ENCODE assay signal across 8 cellular contexts in genomic region chr12:100199347-100200136, GRCh38. TPM values are rescaled to one million over a fixed set of nuclear protein-coding genes. Genes with fewer than 3 reads are reported as not detected.
DNase-seq lines count a peak whose midpoint lies in the region; ATAC-seq and TF ChIP-seq lines count a peak whose summit lies in the region.

No MANE protein-coding gene starts in this region.

- H3K9me3 ChIP-seq in OCI-LY3 (ENCODE audit: insufficient read depth, low read length) (no peaks in the 10 kb centered on the region), thymus (ENCODE audit: control insufficient read depth) (peaks cover 1% of the 10 kb centered on the region)

- H3K79me2 ChIP-seq in OCI-LY3 (ENCODE audit: low read length), result peaks cover 25% of the 10 kb centered on the region

- peak overlapping the region; percentile 88 for H3K4me3 ChIP-seq in OCI-LY3 (ENCODE audit: low read length)
- peak overlapping the region; percentile 90 for H3K4me3 ChIP-seq in fibroblast of villous mesenchyme (ENCODE audit: low read depth, low read length)
- peak overlapping the region; percentile 59 for H3K4me3 ChIP-seq in thymus (ENCODE audit: low read length)

- under 1% methylated on average over 78 of the region's 78 CpGs for WGBS in thymus

- H4K20me1 ChIP-seq in OCI-LY3 (ENCODE audit: insufficient read depth, low read length), result no peaks in the 10 kb centered on the region

- DNase-seq in COLO668 (lab: John Stamatoyannopoulos, UW; ENCODE audit: unreplicated experiment) (peak; percentile 90), fibroblast of villous mesenchyme (ENCODE audit: low read depth) (no peak), occipital lobe (lab: John Stamatoyannopoulos, UW) (peak; percentile 21)
- peak; percentile 82 to 87 for DNase-seq in activated T-cell treated with anti-CD3 and anti-CD28 coated beads, Interleukin-2, amount 50 U/mL, for 48 hours

- peak; percentile 76 for ATAC-seq in GM19455 (IDR thresholded peaks at IDR 0.05; ENCODE audit: unreplicated experiment)
- ATAC-seq in HG03565 (IDR thresholded peaks at IDR 0.05; ENCODE audit: unreplicated experiment), result peak; percentile 46

- no peak for TF ChIP-seq CTCF in OCI-LY3 (IDR thresholded peaks at IDR 0.05; ENCODE audit: low read depth, low read length)
- TF ChIP-seq CTCF in fibroblast of villous mesenchyme (IDR thresholded peaks at IDR 0.05; ENCODE audit: insufficient read depth, low read depth, low read length), result no peak

- peaks cover 3% of the 10 kb centered on the region for H3K36me3 ChIP-seq in OCI-LY3 (replicated peaks; ENCODE audit: low read depth, low read length)
- peaks cover 6% of the 10 kb centered on the region for H3K36me3 ChIP-seq in thymus (ENCODE audit: control insufficient read depth, insufficient read depth)

- peak overlapping the region; percentile 73 for H3K9ac ChIP-seq in OCI-LY3 (ENCODE audit: low read length)

- H3K4me2 ChIP-seq in OCI-LY3 (ENCODE audit: low read length), result peak overlapping the region; percentile 91

- peaks cover 3% of the 10 kb centered on the region; the same call in 1 of the 2 replicates for H3K4me1 ChIP-seq in OCI-LY3 (ENCODE audit: low read length)
- peaks cover 10% of the 10 kb centered on the region for H3K4me1 ChIP-seq in thymus (ENCODE audit: control insufficient read depth, insufficient read depth, low read length)

- H3K27me3 ChIP-seq in OCI-LY3 (ENCODE audit: low read depth, low read length) (no peaks in the 10 kb centered on the region), thymus (ENCODE audit: control insufficient read depth, insufficient read depth) (no peaks in the 10 kb centered on the region)

- peak overlapping the region; percentile 68; the same call in 1 of the 2 replicates for H2AFZ ChIP-seq in OCI-LY3 (ENCODE audit: low read depth, low read length)

- H3K27ac ChIP-seq in OCI-LY3 (ENCODE audit: low read length) (peak overlapping the region; percentile 57), thymus (ENCODE audit: low read depth) (peak overlapping the region; percentile 72)

RNA-seq across cellular contexts. Expression of gene ACTR6, which starts 1.1 kb away (rescaled TPM):
- total RNA-seq in fibroblast of villous mesenchyme (13.9 and 21.2 TPM in 2 replicates), occipital lobe (50.5 TPM)
- 39.9 TPM for polyA plus RNA-seq in thymus

RNA-seq across cellular contexts. Expression of gene BLTP3B, which starts 56.9 kb away (rescaled TPM):
- total RNA-seq in fibroblast of villous mesenchyme (46.1 and 51.8 TPM in 2 replicates), occipital lobe (99.2 TPM)
- polyA plus RNA-seq in thymus, result 9.5 TPM
